Comparison of ENCODE assay signal across 1 cellular context in the genomic region with DNA sequence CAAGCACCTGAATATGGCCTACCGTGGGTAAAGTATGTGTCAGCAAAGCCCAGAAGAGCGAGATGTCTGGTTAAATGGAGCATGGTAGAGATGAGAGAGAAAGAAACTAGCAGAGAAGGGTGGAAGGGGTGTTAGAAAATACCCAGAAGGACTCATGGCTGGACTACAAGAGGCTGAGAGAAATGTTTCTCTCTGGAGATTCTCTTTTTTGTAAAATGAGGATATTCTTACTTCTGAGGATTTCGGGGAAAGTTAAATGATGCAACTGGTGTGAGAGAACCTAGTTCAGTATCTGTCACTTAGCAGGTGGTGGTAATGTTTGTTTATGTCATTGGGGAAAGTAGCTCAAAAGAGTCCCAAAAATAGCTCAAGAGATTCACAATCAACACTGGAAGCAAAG.
TF ChIP-seq lines count a peak whose summit lies in the region.

No MANE protein-coding gene starts in this region.

TF ChIP-seq in GM12878, 131 proteins besides CTCF, POLR2A, EP300 and RAD21 (continued from another document):
- TF ChIP-seq, protein P1, sequence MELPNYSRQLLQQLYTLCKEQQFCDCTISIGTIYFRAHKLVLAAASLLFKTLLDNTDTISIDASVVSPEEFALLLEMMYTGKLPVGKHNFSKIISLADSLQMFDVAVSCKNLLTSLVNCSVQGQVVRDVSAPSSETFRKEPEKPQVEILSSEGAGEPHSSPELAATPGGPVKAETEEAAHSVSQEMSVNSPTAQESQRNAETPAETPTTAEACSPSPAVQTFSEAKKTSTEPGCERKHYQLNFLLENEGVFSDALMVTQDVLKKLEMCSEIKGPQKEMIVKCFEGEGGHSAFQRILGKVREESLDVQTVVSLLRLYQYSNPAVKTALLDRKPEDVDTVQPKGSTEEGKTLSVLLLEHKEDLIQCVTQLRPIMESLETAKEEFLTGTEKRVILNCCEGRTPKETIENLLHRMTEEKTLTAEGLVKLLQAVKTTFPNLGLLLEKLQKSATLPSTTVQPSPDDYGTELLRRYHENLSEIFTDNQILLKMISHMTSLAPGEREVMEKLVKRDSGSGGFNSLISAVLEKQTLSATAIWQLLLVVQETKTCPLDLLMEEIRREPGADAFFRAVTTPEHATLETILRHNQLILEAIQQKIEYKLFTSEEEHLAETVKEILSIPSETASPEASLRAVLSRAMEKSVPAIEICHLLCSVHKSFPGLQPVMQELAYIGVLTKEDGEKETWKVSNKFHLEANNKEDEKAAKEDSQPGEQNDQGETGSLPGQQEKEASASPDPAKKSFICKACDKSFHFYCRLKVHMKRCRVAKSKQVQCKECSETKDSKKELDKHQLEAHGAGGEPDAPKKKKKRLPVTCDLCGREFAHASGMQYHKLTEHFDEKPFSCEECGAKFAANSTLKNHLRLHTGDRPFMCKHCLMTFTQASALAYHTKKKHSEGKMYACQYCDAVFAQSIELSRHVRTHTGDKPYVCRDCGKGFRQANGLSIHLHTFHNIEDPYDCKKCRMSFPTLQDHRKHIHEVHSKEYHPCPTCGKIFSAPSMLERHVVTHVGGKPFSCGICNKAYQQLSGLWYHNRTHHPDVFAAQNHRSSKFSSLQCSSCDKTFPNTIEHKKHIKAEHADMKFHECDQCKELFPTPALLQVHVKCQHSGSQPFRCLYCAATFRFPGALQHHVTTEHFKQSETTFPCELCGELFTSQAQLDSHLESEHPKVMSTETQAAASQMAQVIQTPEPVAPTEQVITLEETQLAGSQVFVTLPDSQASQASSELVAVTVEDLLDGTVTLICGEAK (IDR thresholded peaks at IDR 0.05; ENCODE audit: borderline replicate concordance): no peak
- TF ChIP-seq, protein P2, sequence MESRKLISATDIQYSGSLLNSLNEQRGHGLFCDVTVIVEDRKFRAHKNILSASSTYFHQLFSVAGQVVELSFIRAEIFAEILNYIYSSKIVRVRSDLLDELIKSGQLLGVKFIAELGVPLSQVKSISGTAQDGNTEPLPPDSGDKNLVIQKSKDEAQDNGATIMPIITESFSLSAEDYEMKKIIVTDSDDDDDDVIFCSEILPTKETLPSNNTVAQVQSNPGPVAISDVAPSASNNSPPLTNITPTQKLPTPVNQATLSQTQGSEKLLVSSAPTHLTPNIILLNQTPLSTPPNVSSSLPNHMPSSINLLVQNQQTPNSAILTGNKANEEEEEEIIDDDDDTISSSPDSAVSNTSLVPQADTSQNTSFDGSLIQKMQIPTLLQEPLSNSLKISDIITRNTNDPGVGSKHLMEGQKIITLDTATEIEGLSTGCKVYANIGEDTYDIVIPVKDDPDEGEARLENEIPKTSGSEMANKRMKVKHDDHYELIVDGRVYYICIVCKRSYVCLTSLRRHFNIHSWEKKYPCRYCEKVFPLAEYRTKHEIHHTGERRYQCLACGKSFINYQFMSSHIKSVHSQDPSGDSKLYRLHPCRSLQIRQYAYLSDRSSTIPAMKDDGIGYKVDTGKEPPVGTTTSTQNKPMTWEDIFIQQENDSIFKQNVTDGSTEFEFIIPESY (IDR thresholded peaks at IDR 0.05): no peak
- TF ChIP-seq MTA3 (IDR thresholded peaks at IDR 0.05; ENCODE audit: borderline replicate concordance, low read length) (no peak), NFIC (IDR thresholded peaks at IDR 0.05; ENCODE audit: low read depth, low read length) (peak; percentile 28; the same call in 1 of the 2 replicates), IKZF1 (conservative IDR thresholded peaks at IDR 0.05) (no peak), PML (IDR thresholded peaks at IDR 0.05; ENCODE audit: low read length) (no peak), ATF7 (IDR thresholded peaks at IDR 0.05; ENCODE audit: low read depth) (0 out of 2 replicates have a peak, but pooled peaks have one; percentile 26), CHD4 (IDR thresholded peaks at IDR 0.05) (no peak), MEF2A (IDR thresholded peaks at IDR 0.05; ENCODE audit: insufficient read depth, low read depth, low read length) (peak; percentile 74), TCF12 (IDR thresholded peaks at IDR 0.05; ENCODE audit: low read depth, low read length) (no peak), POLR2AphosphoS2 (IDR thresholded peaks at IDR 0.05; ENCODE audit: low read depth, low read length) (no peak), FOXM1 (IDR thresholded peaks at IDR 0.05; ENCODE audit: low read depth, low read length) (peak; percentile 55; the same call in 1 of the 2 replicates), CBX3 (IDR thresholded peaks at IDR 0.05; ENCODE audit: borderline replicate concordance, low read depth) (no peak), JUNB (IDR thresholded peaks at IDR 0.05) (peak; percentile 53), NR2C2 (IDR thresholded peaks at IDR 0.05; ENCODE audit: borderline replicate concordance, control insufficient read depth, insufficient read length, low read depth) (no peak)
- TF ChIP-seq, protein P3, sequence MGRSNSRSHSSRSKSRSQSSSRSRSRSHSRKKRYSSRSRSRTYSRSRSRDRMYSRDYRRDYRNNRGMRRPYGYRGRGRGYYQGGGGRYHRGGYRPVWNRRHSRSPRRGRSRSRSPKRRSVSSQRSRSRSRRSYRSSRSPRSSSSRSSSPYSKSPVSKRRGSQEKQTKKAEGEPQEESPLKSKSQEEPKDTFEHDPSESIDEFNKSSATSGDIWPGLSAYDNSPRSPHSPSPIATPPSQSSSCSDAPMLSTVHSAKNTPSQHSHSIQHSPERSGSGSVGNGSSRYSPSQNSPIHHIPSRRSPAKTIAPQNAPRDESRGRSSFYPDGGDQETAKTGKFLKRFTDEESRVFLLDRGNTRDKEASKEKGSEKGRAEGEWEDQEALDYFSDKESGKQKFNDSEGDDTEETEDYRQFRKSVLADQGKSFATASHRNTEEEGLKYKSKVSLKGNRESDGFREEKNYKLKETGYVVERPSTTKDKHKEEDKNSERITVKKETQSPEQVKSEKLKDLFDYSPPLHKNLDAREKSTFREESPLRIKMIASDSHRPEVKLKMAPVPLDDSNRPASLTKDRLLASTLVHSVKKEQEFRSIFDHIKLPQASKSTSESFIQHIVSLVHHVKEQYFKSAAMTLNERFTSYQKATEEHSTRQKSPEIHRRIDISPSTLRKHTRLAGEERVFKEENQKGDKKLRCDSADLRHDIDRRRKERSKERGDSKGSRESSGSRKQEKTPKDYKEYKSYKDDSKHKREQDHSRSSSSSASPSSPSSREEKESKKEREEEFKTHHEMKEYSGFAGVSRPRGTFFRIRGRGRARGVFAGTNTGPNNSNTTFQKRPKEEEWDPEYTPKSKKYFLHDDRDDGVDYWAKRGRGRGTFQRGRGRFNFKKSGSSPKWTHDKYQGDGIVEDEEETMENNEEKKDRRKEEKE (IDR thresholded peaks at IDR 0.05): no peak
- TF ChIP-seq, protein P4, sequence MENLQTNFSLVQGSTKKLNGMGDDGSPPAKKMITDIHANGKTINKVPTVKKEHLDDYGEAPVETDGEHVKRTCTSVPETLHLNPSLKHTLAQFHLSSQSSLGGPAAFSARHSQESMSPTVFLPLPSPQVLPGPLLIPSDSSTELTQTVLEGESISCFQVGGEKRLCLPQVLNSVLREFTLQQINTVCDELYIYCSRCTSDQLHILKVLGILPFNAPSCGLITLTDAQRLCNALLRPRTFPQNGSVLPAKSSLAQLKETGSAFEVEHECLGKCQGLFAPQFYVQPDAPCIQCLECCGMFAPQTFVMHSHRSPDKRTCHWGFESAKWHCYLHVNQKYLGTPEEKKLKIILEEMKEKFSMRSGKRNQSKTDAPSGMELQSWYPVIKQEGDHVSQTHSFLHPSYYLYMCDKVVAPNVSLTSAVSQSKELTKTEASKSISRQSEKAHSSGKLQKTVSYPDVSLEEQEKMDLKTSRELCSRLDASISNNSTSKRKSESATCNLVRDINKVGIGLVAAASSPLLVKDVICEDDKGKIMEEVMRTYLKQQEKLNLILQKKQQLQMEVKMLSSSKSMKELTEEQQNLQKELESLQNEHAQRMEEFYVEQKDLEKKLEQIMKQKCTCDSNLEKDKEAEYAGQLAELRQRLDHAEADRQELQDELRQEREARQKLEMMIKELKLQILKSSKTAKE (IDR thresholded peaks at IDR 0.05; ENCODE audit: low read depth, poor library complexity, severe bottlenecking): no peak
